In the genomic region with DNA sequence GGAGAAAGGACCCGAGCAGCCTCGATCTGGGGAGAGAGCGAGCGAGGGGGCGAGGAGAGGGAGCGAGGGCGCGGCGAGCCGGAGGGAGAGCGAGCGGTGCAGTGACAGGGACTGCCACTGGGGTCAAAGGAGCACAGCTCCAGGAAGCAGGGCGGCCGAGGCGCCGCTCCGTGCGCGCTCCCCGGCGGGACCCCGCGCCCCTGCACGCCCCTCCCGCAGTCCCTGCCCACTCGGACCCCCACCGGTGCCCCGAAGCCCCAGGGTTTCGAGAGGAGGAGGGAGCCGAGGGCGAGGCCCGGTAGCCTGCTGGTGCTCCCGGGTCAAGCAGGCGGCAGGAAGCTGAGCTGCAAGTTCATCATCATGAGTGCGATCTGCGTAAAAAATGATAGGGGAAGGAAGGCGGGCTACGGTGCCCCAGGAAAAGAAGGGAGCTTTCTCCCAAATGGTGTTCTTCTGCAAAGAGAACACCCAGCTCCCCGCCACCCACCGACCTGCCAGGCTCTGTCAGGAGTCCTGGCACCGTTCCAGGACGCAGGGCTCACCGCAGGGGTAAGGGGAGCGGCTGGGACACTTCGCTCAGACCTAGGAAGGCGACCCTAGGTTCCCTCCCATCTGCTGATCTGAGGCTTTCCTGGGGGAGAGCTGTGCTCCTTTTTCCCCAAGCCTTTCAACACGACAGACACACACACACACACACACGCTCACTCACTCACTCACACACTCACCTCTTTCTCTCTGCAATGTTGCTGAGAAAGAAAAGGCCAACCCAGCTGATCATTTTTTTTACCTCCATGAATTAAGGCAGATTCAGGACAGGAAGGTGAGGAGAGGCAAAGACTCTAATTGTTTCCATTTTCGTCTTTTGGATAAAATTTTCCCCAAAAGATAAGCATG, we compare ENCODE assay signal across 9 cellular contexts. TPM values are rescaled to one million over a fixed set of nuclear protein-coding genes. Genes with fewer than 3 reads are reported as not detected.
DNase-seq lines count a peak whose midpoint lies in the region; ATAC-seq and TF ChIP-seq lines count a peak whose summit lies in the region.
"Had no signal": no experiment of that assay in that cellular context is flagged by ENCODE, and none has a peak within 500 bp of the region (broad histone marks: within the 10 kb centered on the region; RNA-seq: fewer than 3 reads in every experiment).

A gene with protein sequence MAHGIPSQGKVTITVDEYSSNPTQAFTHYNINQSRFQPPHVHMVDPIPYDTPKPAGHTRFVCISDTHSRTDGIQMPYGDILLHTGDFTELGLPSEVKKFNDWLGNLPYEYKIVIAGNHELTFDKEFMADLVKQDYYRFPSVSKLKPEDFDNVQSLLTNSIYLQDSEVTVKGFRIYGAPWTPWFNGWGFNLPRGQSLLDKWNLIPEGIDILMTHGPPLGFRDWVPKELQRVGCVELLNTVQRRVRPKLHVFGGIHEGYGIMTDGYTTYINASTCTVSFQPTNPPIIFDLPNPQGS (minus strand): TSS at position 103 of the 894 bp plus-strand sequence. CDS start 5,980 bp downstream, outside the sequence.

- H3K9me1 ChIP-seq in IMR-90 (ENCODE audit: insufficient read depth, low read length): no peaks in the 10 kb centered on the region

- no peak within 1 kb of the TSS for H2AK5ac ChIP-seq in IMR-90 (ENCODE audit: low read depth, low read length)

- H2BK5ac ChIP-seq in IMR-90 (ENCODE audit: low read depth, low read length, poor library complexity, severe bottlenecking): no peak within 1 kb of the TSS

- peak; percentile 97 for ATAC-seq in GM21526 (IDR thresholded peaks at IDR 0.05; ENCODE audit: low FRiP score, unreplicated experiment)
- ATAC-seq in IMR-90 (ENCODE audit: low read depth): peak; percentile 56
- peak; percentile 88 for ATAC-seq in left ventricle myocardium superior

- no peaks in the 10 kb centered on the region for H3K36me3 ChIP-seq in IMR-90 (ENCODE audit: control insufficient read depth, insufficient read depth, low read length)

- peak within 1 kb of the TSS; percentile 29 for H3K4me3 ChIP-seq in IMR-90 (ENCODE audit: insufficient read depth, low read depth, low read length)

- intact Hi-C loops in IMR-90 (cut with micrococcal nuclease) (no loop called here), left ventricle myocardium superior (cut with micrococcal nuclease) (no loop called here)
- intact Hi-C loops in activated T-helper 2 cell treated with anti-CD3 and anti-CD28 coated beads, Interferon-gamma antibody, Interleukin-2, Interleukin-4, amounts not matched to agents 10 μg/mL and 5 μg/mL and 100 μg/mL, durations not matched to agents 14 hours and 24 hours and 36 hours (cut with micrococcal nuclease): no loop called here

- no peak for TF ChIP-seq RAD21 in IMR-90 (IDR thresholded peaks at IDR 0.05; ENCODE audit: low read length)

- H3K4ac ChIP-seq in IMR-90 (ENCODE audit: low read depth, low read length): no peak within 1 kb of the TSS

- WGBS in IMR-90 (ENCODE audit: extremely low coverage in 2 of 2, insufficient read length in 1 of 2), 2 experiments: 2% methylated on average over 7 of the region's 49 CpGs; no CpG with 5 or more reads in 1 of the 2 experiments

- H3K9me3 Mint-ChIP-seq in activated T-helper 2 cell treated with anti-CD3 and anti-CD28 coated beads, Interferon-gamma antibody, Interleukin-2, Interleukin-4, amounts not matched to agents 10 μg/mL and 5 μg/mL and 100 μg/mL, durations not matched to agents 14 hours and 24 hours and 36 hours: no peaks in the 10 kb centered on the region

- H3K36me3 Mint-ChIP-seq in activated T-helper 2 cell treated with anti-CD3 and anti-CD28 coated beads, Interferon-gamma antibody, Interleukin-2, Interleukin-4, amounts not matched to agents 10 μg/mL and 5 μg/mL and 100 μg/mL, durations not matched to agents 14 hours and 24 hours and 36 hours (ENCODE audit: low read depth): no peaks in the 10 kb centered on the region

- no peak within 1 kb of the TSS for H2BK15ac ChIP-seq in IMR-90 (ENCODE audit: low read depth, low read length)

- no peak within 1 kb of the TSS for H3K56ac ChIP-seq in IMR-90 (ENCODE audit: extremely low read depth, insufficient read depth, low read length)

- no peak within 1 kb of the TSS for H2BK120ac ChIP-seq in IMR-90 (ENCODE audit: low read depth, low read length)

- DNase-seq in NCI-H1417 (lab: John Stamatoyannopoulos, UW) (peak; percentile 68 to 83 (median 82)), NCI-H1417 treated with DMSO at 0.1 percent for 48 hours (lab: John Stamatoyannopoulos, UW) (no peak), IMR-90 (no peak), left ventricle myocardium superior (peak; percentile 74), putamen (ENCODE audit: low spot score) (peak; percentile 47), NCI-H2107 (lab: John Stamatoyannopoulos, UW) (no peak)
- peak; percentile 15 for DNase-seq in activated T-helper 2 cell treated with anti-CD3 and anti-CD28 coated beads, Interferon-gamma antibody, Interleukin-2, Interleukin-4, amounts not matched to agents 10 μg/mL and 5 μg/mL and 100 μg/mL, durations not matched to agents 14 hours and 24 hours and 36 hours (ENCODE audit: low spot score)

- no peaks in the 10 kb centered on the region for H3K79me1 ChIP-seq in IMR-90 (ENCODE audit: low read depth in 1 of 2, low read length in 2 of 2)

- no peak within 1 kb of the TSS for H3K27ac ChIP-seq in IMR-90 (ENCODE audit: insufficient read depth, low read length)

- POLR2A ChIA-PET in IMR-90 (lab: Charles Lee; ENCODE audit: unreplicated experiment): no interaction called here

- H3K9ac ChIP-seq in IMR-90 (ENCODE audit: low read depth, low read length): no peak within 1 kb of the TSS

- H3K4me1 Mint-ChIP-seq in activated T-helper 2 cell treated with anti-CD3 and anti-CD28 coated beads, Interferon-gamma antibody, Interleukin-2, Interleukin-4, amounts not matched to agents 10 μg/mL and 5 μg/mL and 100 μg/mL, durations not matched to agents 14 hours and 24 hours and 36 hours (ENCODE audit: low read depth): peaks cover 4% of the 10 kb centered on the region

- H2BK20ac ChIP-seq in IMR-90 (ENCODE audit: low read depth, low read length): no peak within 1 kb of the TSS

- no peak within 1 kb of the TSS for H4K8ac ChIP-seq in IMR-90 (ENCODE audit: low read depth in 2 of 2, low read length in 2 of 2)

- no TSS peak for BruUV-seq in IMR-90 (replicated peaks; lab: Mats Ljungman, UMichigan)

- peaks cover 43% of the 10 kb centered on the region for H3K27me3 ChIP-seq in IMR-90 (ENCODE audit: control insufficient read depth, insufficient read depth, low read length)

- H4K91ac ChIP-seq in IMR-90 (ENCODE audit: insufficient read depth, low read depth, low read length): no peak within 1 kb of the TSS

- no peak within 1 kb of the TSS for H3K23ac ChIP-seq in IMR-90 (ENCODE audit: low read depth, low read length)

- H2AFZ ChIP-seq in IMR-90 (replicated peaks; ENCODE audit: low read length, poor library complexity): peak within 1 kb of the TSS; percentile 66

- dilution Hi-C loops in IMR-90 (cut with HindIII; ENCODE audit: low sequenced_read_pairs, unreplicated experiment): no loop called here

- H3K4me1 ChIP-seq in IMR-90 (ENCODE audit: control insufficient read depth, insufficient read depth, low read length): no peaks in the 10 kb centered on the region

- in situ Hi-C loops in IMR-90 (cut with MboI; ENCODE audit: low sequenced_read_pairs): no loop called here

- no peak within 1 kb of the TSS for H2AK9ac ChIP-seq in IMR-90 (replicated peaks; ENCODE audit: low read depth, low read length, poor library complexity)

- H4K5ac ChIP-seq in IMR-90 (ENCODE audit: low read depth, low read length): no peak within 1 kb of the TSS

- H3K9me3 ChIP-seq in IMR-90 (ENCODE audit: control insufficient read depth, insufficient read depth, low read length): peaks cover 2% of the 10 kb centered on the region; the same call in 1 of the 2 replicates

- TF ChIP-seq CTCF in IMR-90 (conservative IDR thresholded peaks at IDR 0.05; ENCODE audit: low read depth, low read length): no peak; the same call in 1 of the 2 replicates

- peaks cover 58% of the 10 kb centered on the region for H3K27me3 Mint-ChIP-seq in activated T-helper 2 cell treated with anti-CD3 and anti-CD28 coated beads, Interferon-gamma antibody, Interleukin-2, Interleukin-4, amounts not matched to agents 10 μg/mL and 5 μg/mL and 100 μg/mL, durations not matched to agents 14 hours and 24 hours and 36 hours (ENCODE audit: low read depth)

- no peak within 1 kb of the TSS for H3K27ac Mint-ChIP-seq in activated T-helper 2 cell treated with anti-CD3 and anti-CD28 coated beads, Interferon-gamma antibody, Interleukin-2, Interleukin-4, amounts not matched to agents 10 μg/mL and 5 μg/mL and 100 μg/mL, durations not matched to agents 14 hours and 24 hours and 36 hours

- no peak within 1 kb of the TSS for H3K18ac ChIP-seq in IMR-90 (ENCODE audit: low read depth, low read length)

- TF ChIP-seq POLR2A in IMR-90 (IDR thresholded peaks at IDR 0.05; ENCODE audit: low read depth, low read length): no peak

- peak within 1 kb of the TSS; percentile 62 for H3K4me3 Mint-ChIP-seq in activated T-helper 2 cell treated with anti-CD3 and anti-CD28 coated beads, Interferon-gamma antibody, Interleukin-2, Interleukin-4, amounts not matched to agents 10 μg/mL and 5 μg/mL and 100 μg/mL, durations not matched to agents 14 hours and 24 hours and 36 hours (ENCODE audit: low read depth)

- H3K4me2 ChIP-seq in IMR-90 (ENCODE audit: low read depth, low read length): peak within 1 kb of the TSS; percentile 72; the same call in 1 of the 2 replicates

- CTCF ChIA-PET in IMR-90 (lab: Yijun Ruan, JAX): interaction anchor here (0.7 to 1.3 kb wide), 2 partner anchors 9 to 17 kb away, joined by 3 read pairs; no protein-coding TSS in a partner anchor

- no peaks in the 10 kb centered on the region for H4K20me1 ChIP-seq in IMR-90 (ENCODE audit: insufficient read depth, low read length)

- no peak within 1 kb of the TSS for H3K14ac ChIP-seq in IMR-90 (replicated peaks; ENCODE audit: low read depth, low read length)

TF ChIP-seq in IMR-90, 13 proteins besides CTCF, POLR2A, EP300 and RAD21 (continues in another document):
- TF ChIP-seq MXI1 (IDR thresholded peaks at IDR 0.05; ENCODE audit: borderline replicate concordance, low read depth, low read length) (no peak), RFX5 (IDR thresholded peaks at IDR 0.05; ENCODE audit: low read depth, low read length) (no peak), BHLHE40 (IDR thresholded peaks at IDR 0.05; ENCODE audit: low read depth, low read length) (no peak)
- TF ChIP-seq, protein P1, sequence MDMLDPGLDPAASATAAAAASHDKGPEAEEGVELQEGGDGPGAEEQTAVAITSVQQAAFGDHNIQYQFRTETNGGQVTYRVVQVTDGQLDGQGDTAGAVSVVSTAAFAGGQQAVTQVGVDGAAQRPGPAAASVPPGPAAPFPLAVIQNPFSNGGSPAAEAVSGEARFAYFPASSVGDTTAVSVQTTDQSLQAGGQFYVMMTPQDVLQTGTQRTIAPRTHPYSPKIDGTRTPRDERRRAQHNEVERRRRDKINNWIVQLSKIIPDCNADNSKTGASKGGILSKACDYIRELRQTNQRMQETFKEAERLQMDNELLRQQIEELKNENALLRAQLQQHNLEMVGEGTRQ (IDR thresholded peaks at IDR 0.05; ENCODE audit: low read depth, low read length): no peak

RNA-seq across cellular contexts. Expression of the gene that starts here (rescaled TPM):
- not detected in 2 replicates for total RNA-seq in IMR-90 (2012; rRNA removed)
- 0.10 and 0.11 TPM in 2 replicates for polyA plus RNA-seq in IMR-90 (2012; rRNA removed)
- polyA plus RNA-seq in IMR-90 (2012; cell fraction: cytosol; rRNA removed): 0.01 and 0.02 TPM in 2 replicates
- polyA plus RNA-seq in IMR-90 (2012; cell fraction: nucleus; rRNA removed; ENCODE audit: low replicate concordance): 0.01 and 0.17 TPM in 2 replicates
- total RNA-seq in activated T-helper 2 cell treated with anti-CD3 and anti-CD28 coated beads, Interferon-gamma antibody, Interleukin-2, Interleukin-4, amounts not matched to agents 10 μg/mL and 5 μg/mL and 100 μg/mL, durations not matched to agents 14 hours and 24 hours and 36 hours: not detected in 2 replicates
- 12.3 TPM for total RNA-seq in left ventricle myocardium superior
- polyA plus RNA-seq: BJ had no signal

Comparison
In these comparisons a context has a peak if more than half of its experiments do, and no peak if none do; other contexts are left out.
1. RNA of the gene that starts here (total RNA-seq): 12.3 TPM in left ventricle myocardium superior (single experiment); not detected in activated T-helper 2 cell treated with anti-CD3 and anti-CD28 coated beads, Interferon-gamma antibody, Interleukin-2, Interleukin-4, amounts not matched to agents 10 μg/mL and 5 μg/mL and 100 μg/mL, durations not matched to agents 14 hours and 24 hours and 36 hours and not detected in IMR-90; every median in the first group is over 10 times any median in the second.
2. DNase-seq: peak in NCI-H1417 (3 of 3), left ventricle myocardium superior (single experiment) and putamen (single experiment); none in NCI-H1417 treated with DMSO at 0.1 percent for 48 hours (single experiment), IMR-90 (single experiment) and NCI-H2107 (single experiment).
3. Peak in ATAC-seq, H3K4me3 ChIP-seq and H3K4me2 ChIP-seq in IMR-90; RNA of the gene not detected or under 1 TPM.
4. Peak in DNase-seq in activated T-helper 2 cell treated with anti-CD3 and anti-CD28 coated beads, Interferon-gamma antibody, Interleukin-2, Interleukin-4, amounts not matched to agents 10 μg/mL and 5 μg/mL and 100 μg/mL, durations not matched to agents 14 hours and 24 hours and 36 hours; RNA of the gene not detected or under 1 TPM.
5. Peak in every context shown above with its lines, with median percentiles within 50 percentile points of each other: ATAC-seq.